Comparison of ENCODE assay signal across 2 cellular contexts in the genomic region with DNA sequence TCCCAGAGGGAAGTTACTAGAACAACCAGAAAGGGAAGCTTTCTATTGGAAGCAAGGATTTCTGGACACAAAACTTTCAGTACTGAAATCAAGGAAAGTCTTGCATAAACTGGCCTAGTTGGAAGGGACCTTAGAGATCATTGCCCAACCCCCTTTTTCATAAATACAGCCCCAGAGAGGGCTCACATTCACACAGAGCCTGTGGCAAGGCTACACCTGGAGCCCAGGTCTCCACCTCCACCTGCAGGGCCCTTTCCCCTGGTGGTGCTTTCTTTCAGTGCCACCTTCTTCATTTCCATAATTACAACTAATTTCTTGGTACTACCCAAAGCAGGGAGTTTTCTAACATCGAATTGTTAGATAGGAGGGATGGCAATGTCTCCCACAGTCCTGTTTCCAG.
TF ChIP-seq lines count a peak whose summit lies in the region.

No MANE protein-coding gene starts in this region.

TF ChIP-seq in SK-N-SH, 30 proteins besides CTCF, POLR2A, EP300 and RAD21 (continued from another document):
- TF ChIP-seq, protein P1, sequence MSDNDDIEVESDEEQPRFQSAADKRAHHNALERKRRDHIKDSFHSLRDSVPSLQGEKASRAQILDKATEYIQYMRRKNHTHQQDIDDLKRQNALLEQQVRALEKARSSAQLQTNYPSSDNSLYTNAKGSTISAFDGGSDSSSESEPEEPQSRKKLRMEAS (IDR thresholded peaks at IDR 0.05; ENCODE audit: low read depth): no peak

TF ChIP-seq in SK-N-SH treated with all-trans-retinoic acid at 6 μM for 48 hours, 23 proteins besides CTCF, POLR2A, EP300 and RAD21 (continued from another document):
- TF ChIP-seq SNAI2 (CRISPR knock-in tag; IDR thresholded peaks at IDR 0.05) (no peak), ISL1 (CRISPR knock-in tag; IDR thresholded peaks at IDR 0.05) (no peak), RARB (CRISPR knock-in tag; IDR thresholded peaks at IDR 0.05) (no peak), TCF4 (CRISPR knock-in tag; IDR thresholded peaks at IDR 0.05; ENCODE audit: borderline replicate concordance) (no peak), ZNF70 (CRISPR knock-in tag; IDR thresholded peaks at IDR 0.05) (no peak), ZFP30 (CRISPR knock-in tag; IDR thresholded peaks at IDR 0.05) (no peak), ZFP3 (CRISPR knock-in tag; IDR thresholded peaks at IDR 0.05) (no peak), OSR1 (CRISPR knock-in tag; IDR thresholded peaks at IDR 0.05) (no peak)
- TF ChIP-seq, protein P2, sequence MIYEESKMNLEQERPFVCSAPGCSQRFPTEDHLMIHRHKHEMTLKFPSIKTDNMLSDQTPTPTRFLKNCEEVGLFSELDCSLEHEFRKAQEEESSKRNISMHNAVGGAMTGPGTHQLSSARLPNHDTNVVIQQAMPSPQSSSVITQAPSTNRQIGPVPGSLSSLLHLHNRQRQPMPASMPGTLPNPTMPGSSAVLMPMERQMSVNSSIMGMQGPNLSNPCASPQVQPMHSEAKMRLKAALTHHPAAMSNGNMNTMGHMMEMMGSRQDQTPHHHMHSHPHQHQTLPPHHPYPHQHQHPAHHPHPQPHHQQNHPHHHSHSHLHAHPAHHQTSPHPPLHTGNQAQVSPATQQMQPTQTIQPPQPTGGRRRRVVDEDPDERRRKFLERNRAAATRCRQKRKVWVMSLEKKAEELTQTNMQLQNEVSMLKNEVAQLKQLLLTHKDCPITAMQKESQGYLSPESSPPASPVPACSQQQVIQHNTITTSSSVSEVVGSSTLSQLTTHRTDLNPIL (CRISPR knock-in tag; IDR thresholded peaks at IDR 0.05; ENCODE audit: low read depth): no peak
- TF ChIP-seq, protein P3, sequence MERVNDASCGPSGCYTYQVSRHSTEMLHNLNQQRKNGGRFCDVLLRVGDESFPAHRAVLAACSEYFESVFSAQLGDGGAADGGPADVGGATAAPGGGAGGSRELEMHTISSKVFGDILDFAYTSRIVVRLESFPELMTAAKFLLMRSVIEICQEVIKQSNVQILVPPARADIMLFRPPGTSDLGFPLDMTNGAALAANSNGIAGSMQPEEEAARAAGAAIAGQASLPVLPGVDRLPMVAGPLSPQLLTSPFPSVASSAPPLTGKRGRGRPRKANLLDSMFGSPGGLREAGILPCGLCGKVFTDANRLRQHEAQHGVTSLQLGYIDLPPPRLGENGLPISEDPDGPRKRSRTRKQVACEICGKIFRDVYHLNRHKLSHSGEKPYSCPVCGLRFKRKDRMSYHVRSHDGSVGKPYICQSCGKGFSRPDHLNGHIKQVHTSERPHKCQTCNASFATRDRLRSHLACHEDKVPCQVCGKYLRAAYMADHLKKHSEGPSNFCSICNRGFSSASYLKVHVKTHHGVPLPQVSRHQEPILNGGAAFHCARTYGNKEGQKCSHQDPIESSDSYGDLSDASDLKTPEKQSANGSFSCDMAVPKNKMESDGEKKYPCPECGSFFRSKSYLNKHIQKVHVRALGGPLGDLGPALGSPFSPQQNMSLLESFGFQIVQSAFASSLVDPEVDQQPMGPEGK (CRISPR knock-in tag; IDR thresholded peaks at IDR 0.05; ENCODE audit: borderline replicate concordance): no peak
- TF ChIP-seq, protein P4, sequence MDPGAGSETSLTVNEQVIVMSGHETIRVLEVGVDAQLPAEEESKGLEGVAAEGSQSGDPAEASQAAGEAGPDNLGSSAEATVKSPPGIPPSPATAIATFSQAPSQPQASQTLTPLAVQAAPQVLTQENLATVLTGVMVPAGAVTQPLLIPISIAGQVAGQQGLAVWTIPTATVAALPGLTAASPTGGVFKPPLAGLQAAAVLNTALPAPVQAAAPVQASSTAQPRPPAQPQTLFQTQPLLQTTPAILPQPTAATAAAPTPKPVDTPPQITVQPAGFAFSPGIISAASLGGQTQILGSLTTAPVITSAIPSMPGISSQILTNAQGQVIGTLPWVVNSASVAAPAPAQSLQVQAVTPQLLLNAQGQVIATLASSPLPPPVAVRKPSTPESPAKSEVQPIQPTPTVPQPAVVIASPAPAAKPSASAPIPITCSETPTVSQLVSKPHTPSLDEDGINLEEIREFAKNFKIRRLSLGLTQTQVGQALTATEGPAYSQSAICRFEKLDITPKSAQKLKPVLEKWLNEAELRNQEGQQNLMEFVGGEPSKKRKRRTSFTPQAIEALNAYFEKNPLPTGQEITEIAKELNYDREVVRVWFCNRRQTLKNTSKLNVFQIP (CRISPR knock-in tag; IDR thresholded peaks at IDR 0.05; ENCODE audit: borderline replicate concordance, low read depth): no peak
- TF ChIP-seq, protein P5, sequence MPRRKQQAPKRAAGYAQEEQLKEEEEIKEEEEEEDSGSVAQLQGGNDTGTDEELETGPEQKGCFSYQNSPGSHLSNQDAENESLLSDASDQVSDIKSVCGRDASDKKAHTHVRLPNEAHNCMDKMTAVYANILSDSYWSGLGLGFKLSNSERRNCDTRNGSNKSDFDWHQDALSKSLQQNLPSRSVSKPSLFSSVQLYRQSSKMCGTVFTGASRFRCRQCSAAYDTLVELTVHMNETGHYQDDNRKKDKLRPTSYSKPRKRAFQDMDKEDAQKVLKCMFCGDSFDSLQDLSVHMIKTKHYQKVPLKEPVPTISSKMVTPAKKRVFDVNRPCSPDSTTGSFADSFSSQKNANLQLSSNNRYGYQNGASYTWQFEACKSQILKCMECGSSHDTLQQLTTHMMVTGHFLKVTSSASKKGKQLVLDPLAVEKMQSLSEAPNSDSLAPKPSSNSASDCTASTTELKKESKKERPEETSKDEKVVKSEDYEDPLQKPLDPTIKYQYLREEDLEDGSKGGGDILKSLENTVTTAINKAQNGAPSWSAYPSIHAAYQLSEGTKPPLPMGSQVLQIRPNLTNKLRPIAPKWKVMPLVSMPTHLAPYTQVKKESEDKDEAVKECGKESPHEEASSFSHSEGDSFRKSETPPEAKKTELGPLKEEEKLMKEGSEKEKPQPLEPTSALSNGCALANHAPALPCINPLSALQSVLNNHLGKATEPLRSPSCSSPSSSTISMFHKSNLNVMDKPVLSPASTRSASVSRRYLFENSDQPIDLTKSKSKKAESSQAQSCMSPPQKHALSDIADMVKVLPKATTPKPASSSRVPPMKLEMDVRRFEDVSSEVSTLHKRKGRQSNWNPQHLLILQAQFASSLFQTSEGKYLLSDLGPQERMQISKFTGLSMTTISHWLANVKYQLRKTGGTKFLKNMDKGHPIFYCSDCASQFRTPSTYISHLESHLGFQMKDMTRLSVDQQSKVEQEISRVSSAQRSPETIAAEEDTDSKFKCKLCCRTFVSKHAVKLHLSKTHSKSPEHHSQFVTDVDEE (CRISPR knock-in tag; IDR thresholded peaks at IDR 0.05): no peak
